Comparison of ENCODE assay signal across 6 cellular contexts in genomic region chr9:3054017-3054586, GRCh38.
"Had no signal": no experiment of that assay in that cellular context is flagged by ENCODE, and none has a peak within 500 bp of the region (broad histone marks: within the 10 kb centered on the region; RNA-seq: fewer than 3 reads in every experiment).

No MANE protein-coding gene starts in this region.

- H2AFZ ChIP-seq: GM23338 had no signal

- H3K4me3 ChIP-seq: GM23338 had no signal

- H3K4me3 Mint-ChIP-seq: GM23338, H9 had no signal

- H3K9me3 Mint-ChIP-seq: GM23338 had no signal

- ATAC-seq: GM23338 had no signal

- H3K27ac Mint-ChIP-seq: GM23338, H9 had no signal

- DNase-seq: H9, HCEC 1CT, IMR-90 had no signal

- H3K4me2 ChIP-seq: GM23338 had no signal

- H3K4me1 Mint-ChIP-seq: GM23338, H9 had no signal

- FAIRE-seq: H1, H54 had no signal
